23 cellular contexts compared by ENCODE assay signal in the genomic region with DNA sequence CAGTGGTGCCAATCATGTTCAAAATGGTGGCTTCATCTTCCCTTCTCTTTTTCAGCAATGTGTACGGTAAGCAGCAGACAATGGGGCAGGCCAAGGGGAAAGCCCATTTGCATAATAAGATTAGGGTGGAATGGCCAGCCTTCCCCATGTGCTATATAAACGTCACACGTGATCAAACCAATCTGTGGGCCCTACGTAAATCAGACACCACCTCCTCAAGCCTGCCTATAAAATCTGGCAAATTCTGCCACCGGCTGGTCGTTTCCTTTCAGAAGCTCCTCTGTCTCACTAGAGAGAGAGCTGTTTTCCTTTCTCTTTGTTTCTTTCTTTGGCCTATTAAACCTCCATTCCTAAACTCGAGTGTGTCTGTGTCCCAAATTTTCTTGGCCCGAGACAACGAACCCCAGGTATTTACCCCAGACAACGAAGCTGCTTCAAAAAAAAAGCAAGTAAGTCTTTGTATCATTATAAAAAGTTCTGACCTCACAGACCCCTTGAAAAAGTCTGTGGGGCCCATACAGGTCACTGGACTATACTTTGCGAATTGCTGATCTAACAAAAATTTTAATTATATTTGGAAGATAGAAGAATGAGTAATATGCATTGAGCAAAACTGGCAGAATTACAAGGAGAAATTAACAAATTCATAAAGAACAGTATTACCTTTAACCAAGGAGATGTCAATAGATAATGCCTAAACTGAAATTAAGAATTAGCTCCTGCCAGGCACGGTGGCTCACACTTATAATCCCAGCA. TPM values are rescaled to one million over a fixed set of nuclear protein-coding genes. Genes with fewer than 3 reads are reported as not detected.
DNase-seq lines count a peak whose midpoint lies in the region; ATAC-seq and TF ChIP-seq lines count a peak whose summit lies in the region.
"Had no signal": no experiment of that assay in that cellular context is flagged by ENCODE, and none has a peak within 500 bp of the region (broad histone marks: within the 10 kb centered on the region; RNA-seq: fewer than 3 reads in every experiment).

No MANE protein-coding gene starts in this region.

- H3K27ac Mint-ChIP-seq in nephron progenitor cell: peak overlapping the region; percentile 92
- H3K27ac Mint-ChIP-seq: activated naive CD8-positive, alpha-beta T cell treated with anti-CD3 and anti-CD28 coated beads, Interleukin-2, amount 10 ng/mL, durations not matched to agents 7 days and 5 days; HFFc6; immature natural killer cell had no signal

- TF ChIP-seq CTCF in BE2C (IDR thresholded peaks at IDR 0.05; ENCODE audit: low read depth, low read length) (peak; percentile 48), nephron progenitor cell (IDR thresholded peaks at IDR 0.05) (no peak), foreskin keratinocyte (conservative IDR thresholded peaks at IDR 0.05) (no peak)

- H3K36me3 Mint-ChIP-seq in nephron progenitor cell (ENCODE audit: low read depth): peaks cover 50% of the 10 kb centered on the region

- H3K4me3 Mint-ChIP-seq in nephron progenitor cell: no peak overlapping the region
- H3K4me3 Mint-ChIP-seq: activated naive CD8-positive, alpha-beta T cell treated with anti-CD3 and anti-CD28 coated beads, Interleukin-2, amount 10 ng/mL, durations not matched to agents 7 days and 5 days; central memory CD8-positive, alpha-beta T cell; HFFc6; immature natural killer cell had no signal

- DNase-seq in BE2C (peak; percentile 86), NCI-H82 (lab: John Stamatoyannopoulos, UW) (peak; percentile 96), ecto neural progenitor cell (ENCODE audit: low spot score) (peak; percentile 71), nephron progenitor cell (no peak), NCI-H1092 (lab: John Stamatoyannopoulos, UW) (no peak), foreskin keratinocyte (no peak), NCI-H2196 treated with DMSO at 0.1 percent for 48 hours (lab: John Stamatoyannopoulos, UW; ENCODE audit: unreplicated experiment) (no peak), AML-193 (lab: John Stamatoyannopoulos, UW) (no peak)
- DNase-seq: activated CD4-positive, alpha-beta T cell treated with anti-CD3 and anti-CD28 coated beads, Interleukin-2, amount 50 U/mL, for 48 hours; activated naive CD8-positive, alpha-beta T cell treated with anti-CD3 and anti-CD28 coated beads, Interleukin-2, amount 10 ng/mL, durations not matched to agents 7 days and 5 days; activated T-cell treated with anti-CD3 and anti-CD28 coated beads, Interleukin-2, amount 50 U/mL, for 48 hours; Caco-2; HFFc6; immature natural killer cell; mucosa of descending colon; NCI-H1436; NCI-H345; OCI-M1; spleen; stimulated activated naive CD4-positive, alpha-beta T cell had no signal

- no peaks in the 10 kb centered on the region for H3K9me3 ChIP-seq in BE2C
- H3K9me3 ChIP-seq: Caco-2, gastroesophageal sphincter, mucosa of descending colon had no signal

- H3K9me3 Mint-ChIP-seq in nephron progenitor cell: peaks cover 6% of the 10 kb centered on the region
- H3K9me3 Mint-ChIP-seq: activated naive CD8-positive, alpha-beta T cell treated with anti-CD3 and anti-CD28 coated beads, Interleukin-2, amount 10 ng/mL, durations not matched to agents 7 days and 5 days; central memory CD8-positive, alpha-beta T cell; HFFc6; immature natural killer cell had no signal

- H3K4me1 ChIP-seq in BE2C (peaks cover 15% of the 10 kb centered on the region), foreskin keratinocyte (peaks cover 19% of the 10 kb centered on the region)

- H3K4me1 Mint-ChIP-seq in nephron progenitor cell: peaks cover 7% of the 10 kb centered on the region

- H3K27me3 ChIP-seq in BE2C: no peaks in the 10 kb centered on the region; the same call in 1 of the 2 replicates
- no peaks in the 10 kb centered on the region for H3K27me3 ChIP-seq in foreskin keratinocyte
- H3K27me3 ChIP-seq: gastroesophageal sphincter, spleen had no signal

- peaks cover 3% of the 10 kb centered on the region for H3K27me3 Mint-ChIP-seq in nephron progenitor cell (ENCODE audit: low read depth, poor library complexity)
- H3K27me3 Mint-ChIP-seq: activated naive CD8-positive, alpha-beta T cell treated with anti-CD3 and anti-CD28 coated beads, Interleukin-2, amount 10 ng/mL, durations not matched to agents 7 days and 5 days; central memory CD8-positive, alpha-beta T cell had no signal

- H3K27ac ChIP-seq in foreskin keratinocyte: no peak overlapping the region
- H3K27ac ChIP-seq: KMS-11, spleen had no signal

- ATAC-seq in foreskin keratinocyte: no peak
- ATAC-seq: gastroesophageal sphincter, mucosa of descending colon had no signal

- H3K36me3 ChIP-seq in BE2C: peaks cover 8% of the 10 kb centered on the region

- H3K4me3 ChIP-seq in BE2C (ENCODE audit: low read depth, low read length): peak overlapping the region; percentile 38
- H3K4me3 ChIP-seq: gastroesophageal sphincter, mucosa of descending colon, spleen had no signal

RNA-seq across cellular contexts. Expression of a gene that starts 15.2 kb away (rescaled TPM):
- polyA plus RNA-seq in BE2C (2012; ENCODE audit: insufficient read depth, insufficient read length, low read depth): 15.8 TPM
- total RNA-seq in foreskin keratinocyte: 8.9 and 9.8 TPM in 2 replicates
- 3.1 and 3.5 TPM in 2 replicates for polyA plus RNA-seq in foreskin keratinocyte

RNA-seq across cellular contexts. Expression of a gene that starts 27.6 kb away (rescaled TPM):
- 81.4 TPM for polyA plus RNA-seq in BE2C (2012; ENCODE audit: insufficient read depth, insufficient read length, low read depth)
- 104 and 110 TPM in 2 replicates for total RNA-seq in foreskin keratinocyte
- 113 and 122 TPM in 2 replicates for polyA plus RNA-seq in foreskin keratinocyte

RNA-seq across cellular contexts. Expression of a gene that starts 35.7 kb away (rescaled TPM):
- polyA plus RNA-seq in BE2C (2012; ENCODE audit: insufficient read depth, insufficient read length, low read depth): 5.7 TPM
- total RNA-seq in foreskin keratinocyte: 39.7 and 48.9 TPM in 2 replicates
- 24.1 and 32.0 TPM in 2 replicates for polyA plus RNA-seq in foreskin keratinocyte

Comparison
In these comparisons a context has a peak if more than half of its experiments do, and no peak if none do; other contexts are left out.
1. DNase-seq: peak in BE2C (single experiment), NCI-H82 (single experiment) and ecto neural progenitor cell (single experiment); none in nephron progenitor cell (single experiment), NCI-H1092 (single experiment), foreskin keratinocyte (0 of 2), NCI-H2196 treated with DMSO at 0.1 percent for 48 hours (single experiment) and AML-193 (0 of 2).